ENCODE assay signal across 2 cellular contexts in genomic region chr3:39147711-39148115, GRCh38.
TF ChIP-seq lines count a peak whose summit lies in the region.

No MANE protein-coding gene starts in this region.

TF ChIP-seq in HepG2, 621 proteins besides CTCF, POLR2A, EP300 and RAD21:
- TF ChIP-seq ZNF503 (CRISPR knock-in tag; IDR thresholded peaks at IDR 0.05) (no peak), FOXC1 (CRISPR knock-in tag; IDR thresholded peaks at IDR 0.05; ENCODE audit: borderline replicate concordance) (no peak), SRY (CRISPR knock-in tag; IDR thresholded peaks at IDR 0.05) (no peak), SAFB2 (CRISPR knock-in tag; IDR thresholded peaks at IDR 0.05; ENCODE audit: borderline replicate concordance, low read depth) (no peak), ZNF709 (CRISPR knock-in tag; IDR thresholded peaks at IDR 0.05) (no peak), ATRX (CRISPR knock-in tag; IDR thresholded peaks at IDR 0.05; ENCODE audit: borderline replicate concordance) (no peak), ELF1 (CRISPR knock-in tag; IDR thresholded peaks at IDR 0.05) (no peak), ZNF280D (CRISPR knock-in tag; IDR thresholded peaks at IDR 0.05) (no peak), HNRNPH1 (optimal IDR thresholded peaks at IDR 0.05; ENCODE audit: low read depth, low read length) (no peak), ATM (IDR thresholded peaks at IDR 0.05; ENCODE audit: borderline replicate concordance) (no peak), CREB1 (IDR thresholded peaks at IDR 0.05) (no peak), CREB1 (CRISPR knock-in tag; IDR thresholded peaks at IDR 0.05) (no peak), ZEB1 (IDR thresholded peaks at IDR 0.05; ENCODE audit: insufficient replicate concordance, low read depth) (no peak), KDM2A (CRISPR knock-in tag; IDR thresholded peaks at IDR 0.05; ENCODE audit: borderline replicate concordance, low read depth) (no peak), HIVEP1 (CRISPR knock-in tag; IDR thresholded peaks at IDR 0.05) (no peak), SMAD3 (CRISPR knock-in tag; IDR thresholded peaks at IDR 0.05) (no peak), ZNF781 (CRISPR knock-in tag; IDR thresholded peaks at IDR 0.05; ENCODE audit: borderline replicate concordance, not compliant biosample characterization) (no peak)
- TF ChIP-seq, protein P1, sequence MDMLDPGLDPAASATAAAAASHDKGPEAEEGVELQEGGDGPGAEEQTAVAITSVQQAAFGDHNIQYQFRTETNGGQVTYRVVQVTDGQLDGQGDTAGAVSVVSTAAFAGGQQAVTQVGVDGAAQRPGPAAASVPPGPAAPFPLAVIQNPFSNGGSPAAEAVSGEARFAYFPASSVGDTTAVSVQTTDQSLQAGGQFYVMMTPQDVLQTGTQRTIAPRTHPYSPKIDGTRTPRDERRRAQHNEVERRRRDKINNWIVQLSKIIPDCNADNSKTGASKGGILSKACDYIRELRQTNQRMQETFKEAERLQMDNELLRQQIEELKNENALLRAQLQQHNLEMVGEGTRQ (IDR thresholded peaks at IDR 0.05; ENCODE audit: low read depth, low read length) = no peak
- TF ChIP-seq, protein P1 (CRISPR knock-in tag; IDR thresholded peaks at IDR 0.05; ENCODE audit: borderline replicate concordance) = no peak

TF ChIP-seq in HEK293T, 16 proteins besides CTCF, POLR2A, EP300 and RAD21:
- TF ChIP-seq FOXK2 (IDR thresholded peaks at IDR 0.05) = no peak
- no peak for TF ChIP-seq L3MBTL2 (conservative IDR thresholded peaks at IDR 0.05)
- TF ChIP-seq ZNF384 (IDR thresholded peaks at IDR 0.05) = no peak
- no peak for TF ChIP-seq BHLHE40 (IDR thresholded peaks at IDR 0.05; ENCODE audit: borderline replicate concordance)
- no peak for TF ChIP-seq TARDBP (IDR thresholded peaks at IDR 0.05)
- no peak for TF ChIP-seq CTBP1 (IDR thresholded peaks at IDR 0.05; ENCODE audit: borderline replicate concordance)
- TF ChIP-seq ARNT (IDR thresholded peaks at IDR 0.05) = no peak
- TF ChIP-seq ELF4 (IDR thresholded peaks at IDR 0.05) = no peak
- TF ChIP-seq, protein P2, sequence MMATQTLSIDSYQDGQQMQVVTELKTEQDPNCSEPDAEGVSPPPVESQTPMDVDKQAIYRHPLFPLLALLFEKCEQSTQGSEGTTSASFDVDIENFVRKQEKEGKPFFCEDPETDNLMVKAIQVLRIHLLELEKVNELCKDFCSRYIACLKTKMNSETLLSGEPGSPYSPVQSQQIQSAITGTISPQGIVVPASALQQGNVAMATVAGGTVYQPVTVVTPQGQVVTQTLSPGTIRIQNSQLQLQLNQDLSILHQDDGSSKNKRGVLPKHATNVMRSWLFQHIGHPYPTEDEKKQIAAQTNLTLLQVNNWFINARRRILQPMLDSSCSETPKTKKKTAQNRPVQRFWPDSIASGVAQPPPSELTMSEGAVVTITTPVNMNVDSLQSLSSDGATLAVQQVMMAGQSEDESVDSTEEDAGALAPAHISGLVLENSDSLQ (IDR thresholded peaks at IDR 0.05) = no peak
- no peak for TF ChIP-seq FOXA1 (IDR thresholded peaks at IDR 0.05)
- no peak for TF ChIP-seq SP1 (IDR thresholded peaks at IDR 0.05)
- no peak for TF ChIP-seq HDGF (IDR thresholded peaks at IDR 0.05; ENCODE audit: borderline replicate concordance)
